1 cellular context compared by ENCODE assay signal in the genomic region with DNA sequence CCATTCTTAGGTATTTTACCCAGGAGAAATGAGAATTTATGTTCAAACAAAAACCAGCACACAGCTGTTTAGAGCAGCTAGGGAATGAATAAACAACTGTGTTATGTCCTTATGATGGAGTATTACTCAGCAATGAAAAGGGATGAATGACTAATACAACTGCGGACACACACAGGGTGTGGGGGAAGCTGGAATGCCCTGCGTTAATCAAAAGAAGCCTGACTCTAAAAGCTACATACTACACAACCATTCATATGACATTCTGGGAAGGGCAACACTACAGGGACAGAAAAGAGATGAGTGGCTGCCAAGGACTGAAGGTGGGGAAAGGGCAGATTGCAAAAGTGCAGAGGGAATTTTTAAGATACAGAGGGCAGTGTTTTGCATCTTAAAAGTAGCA.
TF ChIP-seq lines count a peak whose summit lies in the region.

No MANE protein-coding gene starts in this region.

TF ChIP-seq in K562, 482 proteins besides CTCF, POLR2A, EP300 and RAD21 (continued from another document):
- TF ChIP-seq CREB3L1 (IDR thresholded peaks at IDR 0.05; ENCODE audit: borderline replicate concordance, low read depth) (no peak), PKNOX1 (IDR thresholded peaks at IDR 0.05) (no peak), FOXJ2 (tag; IDR thresholded peaks at IDR 0.05) (no peak), FOSL1 (tag; conservative IDR thresholded peaks at IDR 0.05) (0 out of 2 replicates have a peak, but pooled peaks have one; percentile 14), ZNF121 (CRISPR knock-in tag; conservative IDR thresholded peaks at IDR 0.05) (no peak), MAFK (IDR thresholded peaks at IDR 0.05; ENCODE audit: low read length) (no peak), ZNF146 (CRISPR knock-in tag; IDR thresholded peaks at IDR 0.05; ENCODE audit: unreplicated experiment) (peak; percentile 96)
- TF ChIP-seq, protein P1, sequence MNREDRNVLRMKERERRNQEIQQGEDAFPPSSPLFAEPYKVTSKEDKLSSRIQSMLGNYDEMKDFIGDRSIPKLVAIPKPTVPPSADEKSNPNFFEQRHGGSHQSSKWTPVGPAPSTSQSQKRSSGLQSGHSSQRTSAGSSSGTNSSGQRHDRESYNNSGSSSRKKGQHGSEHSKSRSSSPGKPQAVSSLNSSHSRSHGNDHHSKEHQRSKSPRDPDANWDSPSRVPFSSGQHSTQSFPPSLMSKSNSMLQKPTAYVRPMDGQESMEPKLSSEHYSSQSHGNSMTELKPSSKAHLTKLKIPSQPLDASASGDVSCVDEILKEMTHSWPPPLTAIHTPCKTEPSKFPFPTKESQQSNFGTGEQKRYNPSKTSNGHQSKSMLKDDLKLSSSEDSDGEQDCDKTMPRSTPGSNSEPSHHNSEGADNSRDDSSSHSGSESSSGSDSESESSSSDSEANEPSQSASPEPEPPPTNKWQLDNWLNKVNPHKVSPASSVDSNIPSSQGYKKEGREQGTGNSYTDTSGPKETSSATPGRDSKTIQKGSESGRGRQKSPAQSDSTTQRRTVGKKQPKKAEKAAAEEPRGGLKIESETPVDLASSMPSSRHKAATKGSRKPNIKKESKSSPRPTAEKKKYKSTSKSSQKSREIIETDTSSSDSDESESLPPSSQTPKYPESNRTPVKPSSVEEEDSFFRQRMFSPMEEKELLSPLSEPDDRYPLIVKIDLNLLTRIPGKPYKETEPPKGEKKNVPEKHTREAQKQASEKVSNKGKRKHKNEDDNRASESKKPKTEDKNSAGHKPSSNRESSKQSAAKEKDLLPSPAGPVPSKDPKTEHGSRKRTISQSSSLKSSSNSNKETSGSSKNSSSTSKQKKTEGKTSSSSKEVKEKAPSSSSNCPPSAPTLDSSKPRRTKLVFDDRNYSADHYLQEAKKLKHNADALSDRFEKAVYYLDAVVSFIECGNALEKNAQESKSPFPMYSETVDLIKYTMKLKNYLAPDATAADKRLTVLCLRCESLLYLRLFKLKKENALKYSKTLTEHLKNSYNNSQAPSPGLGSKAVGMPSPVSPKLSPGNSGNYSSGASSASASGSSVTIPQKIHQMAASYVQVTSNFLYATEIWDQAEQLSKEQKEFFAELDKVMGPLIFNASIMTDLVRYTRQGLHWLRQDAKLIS (CRISPR knock-in tag; IDR thresholded peaks at IDR 0.05): no peak
